In genomic region chr11:69493931-69494821, GRCh38 we compare ENCODE assay signal across 18 cellular contexts. TPM values are rescaled to one million over a fixed set of nuclear protein-coding genes. Genes with fewer than 3 reads are reported as not detected.
DNase-seq lines count a peak whose midpoint lies in the region; ATAC-seq and TF ChIP-seq lines count a peak whose summit lies in the region.
"Had no signal": no experiment of that assay in that cellular context is flagged by ENCODE, and none has a peak within 500 bp of the region (broad histone marks: within the 10 kb centered on the region; RNA-seq: fewer than 3 reads in every experiment).

No MANE protein-coding gene starts in this region.

- WGBS in liver = 92% methylated on average over 27 of the region's 27 CpGs

- peaks cover 2 to 11% (median 6%) of the 10 kb centered on the region in 4 donors for H3K4me1 ChIP-seq in liver (ENCODE audit: control insufficient read depth in 4 of 4, insufficient read depth in 4 of 4, low read length in 3 of 4)

- no peak for TF ChIP-seq CTCF in liver (IDR thresholded peaks at IDR 0.05; ENCODE audit: low read depth, low read length, missing input control)

- no peak for ATAC-seq in GM18909 (IDR thresholded peaks at IDR 0.05; ENCODE audit: poor library complexity, unreplicated experiment)
- ATAC-seq: CD8-positive, alpha-beta T cell had no signal

- H3K27me3 ChIP-seq in liver (ENCODE audit: control insufficient read depth in 4 of 4, insufficient read depth in 4 of 4, low read length in 3 of 4) = no peaks in the 10 kb centered on the region
- H3K27me3 ChIP-seq: SJCRH30 had no signal

- DNase-seq in SW480 (ENCODE audit: low spot score) (peak; percentile 52), dermis blood vessel endothelial cell (peak; percentile 91), posterior vena cava (ENCODE audit: low spot score) (peak; percentile 77), NCI-H2196 treated with DMSO at 0.1 percent for 48 hours (lab: John Stamatoyannopoulos, UW; ENCODE audit: unreplicated experiment) (no peak)
- DNase-seq in stimulated activated CD4-positive, alpha-beta T cell treated with anti-CD3 and anti-CD28 coated beads, Interleukin-4, amount 100 ng/mL, for 4 hours = no peak
- no peak for DNase-seq in activated naive CD4-positive, alpha-beta T cell (lab: John Stamatoyannopoulos, UW)
- DNase-seq: CD8-positive, alpha-beta T cell; DMS 273 treated with DMSO at 0.1 percent for 48 hours; Kasumi-1; NCI-H2029; NCI-H2171 treated with DMSO at 0.1 percent for 48 hours; NCI-H510A treated with DMSO at 0.1 percent for 48 hours; SJCRH30 had no signal

- TF ChIP-seq RAD21 in liver (IDR thresholded peaks at IDR 0.05) = no peak

- no peaks in the 10 kb centered on the region for H3K36me3 ChIP-seq in liver (ENCODE audit: control insufficient read depth in 4 of 4, insufficient read depth in 3 of 4, low read depth in 1 of 4, low read length in 3 of 4)
- H3K36me3 ChIP-seq: SJCRH30 had no signal

- H3K9ac ChIP-seq in liver (ENCODE audit: low read depth in 1 of 2, low read length in 2 of 2) = no peak overlapping the region

- intact Hi-C loops in posterior vena cava (cut with DNase I) = loop anchor here in 1 of 2 donors (1.0 kb wide), 1 partner anchor 15 kb away; a partner anchor contains a TSS

- no peak overlapping the region for H3K4me3 ChIP-seq in liver (ENCODE audit: low read depth in 1 of 3, low read length in 3 of 3)
- H3K4me3 ChIP-seq: SJCRH30 had no signal

- H3K27ac ChIP-seq in liver (ENCODE audit: low read depth in 1 of 2, low read length in 2 of 2) = no peak overlapping the region
- H3K27ac ChIP-seq: SJCRH30 had no signal

- H3K9me3 ChIP-seq in liver (ENCODE audit: control insufficient read depth in 4 of 4, low read length in 3 of 4) = no peaks in the 10 kb centered on the region
- H3K9me3 ChIP-seq: SJCRH30 had no signal

TF ChIP-seq in liver, 16 proteins besides CTCF, POLR2A, EP300 and RAD21:
- TF ChIP-seq NR2F2 (IDR thresholded peaks at IDR 0.05) = peak; percentile 61
- TF ChIP-seq, protein P1, sequence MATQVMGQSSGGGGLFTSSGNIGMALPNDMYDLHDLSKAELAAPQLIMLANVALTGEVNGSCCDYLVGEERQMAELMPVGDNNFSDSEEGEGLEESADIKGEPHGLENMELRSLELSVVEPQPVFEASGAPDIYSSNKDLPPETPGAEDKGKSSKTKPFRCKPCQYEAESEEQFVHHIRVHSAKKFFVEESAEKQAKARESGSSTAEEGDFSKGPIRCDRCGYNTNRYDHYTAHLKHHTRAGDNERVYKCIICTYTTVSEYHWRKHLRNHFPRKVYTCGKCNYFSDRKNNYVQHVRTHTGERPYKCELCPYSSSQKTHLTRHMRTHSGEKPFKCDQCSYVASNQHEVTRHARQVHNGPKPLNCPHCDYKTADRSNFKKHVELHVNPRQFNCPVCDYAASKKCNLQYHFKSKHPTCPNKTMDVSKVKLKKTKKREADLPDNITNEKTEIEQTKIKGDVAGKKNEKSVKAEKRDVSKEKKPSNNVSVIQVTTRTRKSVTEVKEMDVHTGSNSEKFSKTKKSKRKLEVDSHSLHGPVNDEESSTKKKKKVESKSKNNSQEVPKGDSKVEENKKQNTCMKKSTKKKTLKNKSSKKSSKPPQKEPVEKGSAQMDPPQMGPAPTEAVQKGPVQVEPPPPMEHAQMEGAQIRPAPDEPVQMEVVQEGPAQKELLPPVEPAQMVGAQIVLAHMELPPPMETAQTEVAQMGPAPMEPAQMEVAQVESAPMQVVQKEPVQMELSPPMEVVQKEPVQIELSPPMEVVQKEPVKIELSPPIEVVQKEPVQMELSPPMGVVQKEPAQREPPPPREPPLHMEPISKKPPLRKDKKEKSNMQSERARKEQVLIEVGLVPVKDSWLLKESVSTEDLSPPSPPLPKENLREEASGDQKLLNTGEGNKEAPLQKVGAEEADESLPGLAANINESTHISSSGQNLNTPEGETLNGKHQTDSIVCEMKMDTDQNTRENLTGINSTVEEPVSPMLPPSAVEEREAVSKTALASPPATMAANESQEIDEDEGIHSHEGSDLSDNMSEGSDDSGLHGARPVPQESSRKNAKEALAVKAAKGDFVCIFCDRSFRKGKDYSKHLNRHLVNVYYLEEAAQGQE (IDR thresholded peaks at IDR 0.05) = no peak

RNA-seq across cellular contexts. Expression of gene LINC01488, which starts 12.7 kb away (rescaled TPM):
- not detected in 2 replicates for total RNA-seq in dermis blood vessel endothelial cell
- under 1 TPM; 0.05 to 0.59 TPM for total RNA-seq in liver
- polyA plus RNA-seq in liver = 1 to 10 TPM in 1 of 2 donors, under 1 TPM in 1; 0.61 to 2.3 TPM
- not detected for total RNA-seq in posterior vena cava
- total RNA-seq: CD8-positive, alpha-beta T cell; Daoy; H4; SJCRH30 had no signal
- polyA plus RNA-seq: BJ had no signal

Comparison
In these comparisons a context has a peak if more than half of its experiments do, and no peak if none do; other contexts are left out.
1. DNase-seq: peak in SW480 (single experiment), dermis blood vessel endothelial cell (single experiment) and posterior vena cava (single experiment); none in stimulated activated CD4-positive, alpha-beta T cell treated with anti-CD3 and anti-CD28 coated beads, Interleukin-4, amount 100 ng/mL, for 4 hours (0 of 2), NCI-H2196 treated with DMSO at 0.1 percent for 48 hours (single experiment) and activated naive CD4-positive, alpha-beta T cell (0 of 4).